ENCODE assay signal across 2 cellular contexts in the genomic region with DNA sequence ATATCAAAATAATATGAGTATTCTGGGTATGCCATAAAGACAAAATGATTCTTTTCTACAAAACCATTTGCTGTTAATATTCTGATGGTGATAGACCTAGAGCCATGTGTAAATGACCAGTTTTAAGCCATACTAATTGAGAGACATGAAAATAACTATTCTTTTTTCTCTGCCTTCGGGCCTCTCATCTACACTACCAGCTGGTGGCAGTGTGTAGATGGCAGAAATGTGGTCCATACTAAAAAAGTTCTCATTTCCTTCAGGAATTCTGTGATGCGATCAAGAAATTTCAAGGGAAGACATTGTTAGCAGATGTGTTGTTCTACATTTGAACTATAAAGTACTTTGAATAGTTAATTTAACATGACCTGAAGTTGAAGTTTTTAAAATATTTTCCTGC.
TF ChIP-seq lines count a peak whose summit lies in the region.

No MANE protein-coding gene starts in this region.

TF ChIP-seq in SK-N-SH, 30 proteins besides CTCF, POLR2A, EP300 and RAD21 (continued from another document):
- TF ChIP-seq, protein P1, sequence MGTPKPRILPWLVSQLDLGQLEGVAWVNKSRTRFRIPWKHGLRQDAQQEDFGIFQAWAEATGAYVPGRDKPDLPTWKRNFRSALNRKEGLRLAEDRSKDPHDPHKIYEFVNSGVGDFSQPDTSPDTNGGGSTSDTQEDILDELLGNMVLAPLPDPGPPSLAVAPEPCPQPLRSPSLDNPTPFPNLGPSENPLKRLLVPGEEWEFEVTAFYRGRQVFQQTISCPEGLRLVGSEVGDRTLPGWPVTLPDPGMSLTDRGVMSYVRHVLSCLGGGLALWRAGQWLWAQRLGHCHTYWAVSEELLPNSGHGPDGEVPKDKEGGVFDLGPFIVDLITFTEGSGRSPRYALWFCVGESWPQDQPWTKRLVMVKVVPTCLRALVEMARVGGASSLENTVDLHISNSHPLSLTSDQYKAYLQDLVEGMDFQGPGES (IDR thresholded peaks at IDR 0.05; ENCODE audit: low read depth, low read length) = no peak
- TF ChIP-seq, protein P2, sequence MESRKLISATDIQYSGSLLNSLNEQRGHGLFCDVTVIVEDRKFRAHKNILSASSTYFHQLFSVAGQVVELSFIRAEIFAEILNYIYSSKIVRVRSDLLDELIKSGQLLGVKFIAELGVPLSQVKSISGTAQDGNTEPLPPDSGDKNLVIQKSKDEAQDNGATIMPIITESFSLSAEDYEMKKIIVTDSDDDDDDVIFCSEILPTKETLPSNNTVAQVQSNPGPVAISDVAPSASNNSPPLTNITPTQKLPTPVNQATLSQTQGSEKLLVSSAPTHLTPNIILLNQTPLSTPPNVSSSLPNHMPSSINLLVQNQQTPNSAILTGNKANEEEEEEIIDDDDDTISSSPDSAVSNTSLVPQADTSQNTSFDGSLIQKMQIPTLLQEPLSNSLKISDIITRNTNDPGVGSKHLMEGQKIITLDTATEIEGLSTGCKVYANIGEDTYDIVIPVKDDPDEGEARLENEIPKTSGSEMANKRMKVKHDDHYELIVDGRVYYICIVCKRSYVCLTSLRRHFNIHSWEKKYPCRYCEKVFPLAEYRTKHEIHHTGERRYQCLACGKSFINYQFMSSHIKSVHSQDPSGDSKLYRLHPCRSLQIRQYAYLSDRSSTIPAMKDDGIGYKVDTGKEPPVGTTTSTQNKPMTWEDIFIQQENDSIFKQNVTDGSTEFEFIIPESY (IDR thresholded peaks at IDR 0.05; ENCODE audit: borderline replicate concordance, low read depth) = no peak
- TF ChIP-seq MAX (IDR thresholded peaks at IDR 0.05; ENCODE audit: low read depth) = no peak
- no peak for TF ChIP-seq GATA2 (CRISPR knock-in tag; IDR thresholded peaks at IDR 0.05)
- TF ChIP-seq YY1 (IDR thresholded peaks at IDR 0.05; ENCODE audit: low read depth) = no peak
- TF ChIP-seq ELF1 (IDR thresholded peaks at IDR 0.05) = no peak
- no peak for TF ChIP-seq POLR2AphosphoS5 (IDR thresholded peaks at IDR 0.05; ENCODE audit: low read depth, low read length)
- no peak for TF ChIP-seq TCF12 (IDR thresholded peaks at IDR 0.05)
- no peak for TF ChIP-seq RCOR1 (IDR thresholded peaks at IDR 0.05; ENCODE audit: low read length)
TF ChIP-seq in SK-N-SH: peak in this region for 0.

TF ChIP-seq in SK-N-SH treated with all-trans-retinoic acid at 6 μM for 48 hours, 23 proteins besides CTCF, POLR2A, EP300 and RAD21 (continued from another document):
- TF ChIP-seq TSHZ2 (CRISPR knock-in tag; IDR thresholded peaks at IDR 0.05) = no peak
- TF ChIP-seq, protein P3, sequence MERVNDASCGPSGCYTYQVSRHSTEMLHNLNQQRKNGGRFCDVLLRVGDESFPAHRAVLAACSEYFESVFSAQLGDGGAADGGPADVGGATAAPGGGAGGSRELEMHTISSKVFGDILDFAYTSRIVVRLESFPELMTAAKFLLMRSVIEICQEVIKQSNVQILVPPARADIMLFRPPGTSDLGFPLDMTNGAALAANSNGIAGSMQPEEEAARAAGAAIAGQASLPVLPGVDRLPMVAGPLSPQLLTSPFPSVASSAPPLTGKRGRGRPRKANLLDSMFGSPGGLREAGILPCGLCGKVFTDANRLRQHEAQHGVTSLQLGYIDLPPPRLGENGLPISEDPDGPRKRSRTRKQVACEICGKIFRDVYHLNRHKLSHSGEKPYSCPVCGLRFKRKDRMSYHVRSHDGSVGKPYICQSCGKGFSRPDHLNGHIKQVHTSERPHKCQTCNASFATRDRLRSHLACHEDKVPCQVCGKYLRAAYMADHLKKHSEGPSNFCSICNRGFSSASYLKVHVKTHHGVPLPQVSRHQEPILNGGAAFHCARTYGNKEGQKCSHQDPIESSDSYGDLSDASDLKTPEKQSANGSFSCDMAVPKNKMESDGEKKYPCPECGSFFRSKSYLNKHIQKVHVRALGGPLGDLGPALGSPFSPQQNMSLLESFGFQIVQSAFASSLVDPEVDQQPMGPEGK (CRISPR knock-in tag; IDR thresholded peaks at IDR 0.05; ENCODE audit: borderline replicate concordance) = no peak
- no peak for TF ChIP-seq ESRRG (CRISPR knock-in tag; IDR thresholded peaks at IDR 0.05)
